Comparison of ENCODE assay signal across 27 cellular contexts in genomic region chr3:114998971-114999579, GRCh38.
"Had no signal": no experiment of that assay in that cellular context is flagged by ENCODE, and none has a peak within 500 bp of the region (broad histone marks: within the 10 kb centered on the region; RNA-seq: fewer than 3 reads in every experiment).

No MANE protein-coding gene starts in this region.

- FAIRE-seq: urothelium cell line had no signal

- H3K27me3 ChIP-seq: stomach, suprapubic skin, testis, thyroid gland, tibial artery, tibial nerve, transverse colon, upper lobe of left lung, upper lobe of right lung, uterus, vagina had no signal

- H3K4me3 ChIP-seq: stomach, suprapubic skin, testis, thoracic aorta, thyroid gland, tibial artery, tibial nerve, transverse colon, upper lobe of left lung, upper lobe of right lung, uterus, vagina had no signal

- H3K36me3 ChIP-seq: suprapubic skin, thoracic aorta, thyroid gland, transverse colon, upper lobe of left lung, upper lobe of right lung, vagina had no signal

- DNase-seq: stimulated activated CD4-positive, alpha-beta T cell treated with anti-CD3 and anti-CD28 coated beads, Interleukin-2, amount 100 ng/mL, for 48 hours; stimulated activated CD4-positive, alpha-beta T cell treated with anti-CD3 and anti-CD28 coated beads, Interleukin-4, amount 100 ng/mL, for 1 hour; stimulated activated CD4-positive, alpha-beta T cell treated with anti-CD3 and anti-CD28 coated beads, Interleukin-4, amount 100 ng/mL, for 24 hours; stimulated activated CD4-positive, alpha-beta T cell treated with anti-CD3 and anti-CD28 coated beads, Interleukin-4, amount 100 ng/mL, for 4 hours; stimulated activated CD8-positive, alpha-beta memory T cell treated with anti-CD3 and anti-CD28 coated beads, Interleukin-4, amount 100 ng/mL, for 48 hours; stimulated activated naive B cell treated with anti-CD40 and anti-IgM and Interleukin-4, amounts not matched to agents 10 μg/mL and 1 μg/mL and 100 μg/mL, for 72 hours; stimulated activated naive CD4-positive, alpha-beta T cell; stimulated activated naive CD4-positive, alpha-beta T cell treated with Interleukin-2 at 50 U/mL for 16 hours; stimulated activated naive CD8-positive, alpha-beta T cell treated with anti-CD3 and anti-CD28 coated beads, Interleukin-15, amount 100 ng/mL, for 72 hours; stimulated activated naive CD8-positive, alpha-beta T cell treated with anti-CD3 and anti-CD28 coated beads, Interleukin-15, Interleukin-2, amounts not matched to agents 100 U/mL and 50 U/mL, for 24 hours; stomach; substantia nigra; testis; thyroid gland; tibial artery; transverse colon; trophoblast cell; upper lobe of left lung; upper lobe of right lung; uterus had no signal

- H3K27ac ChIP-seq: stomach, suprapubic skin, testis, thoracic aorta, thyroid gland, tibial artery, tibial nerve, transverse colon, upper lobe of left lung, upper lobe of right lung, uterus, vagina had no signal

- ATAC-seq: stimulated activated effector memory CD8-positive, alpha-beta T cell treated with anti-CD3 and anti-CD28 coated beads, Interleukin-12 subunit alpha, Interleukin-12 subunit beta, amount 100 ng/mL, for 72 hours; stimulated activated memory B cell treated with anti-CD40 and anti-IgM and Interleukin-4, amounts not matched to agents 10 μg/mL and 1 μg/mL and 100 μg/mL, for 72 hours; stimulated activated naive B cell treated with anti-CD40 and anti-IgM and Interleukin-4, amounts not matched to agents 10 μg/mL and 1 μg/mL and 100 μg/mL, for 72 hours; stimulated activated naive CD8-positive, alpha-beta T cell treated with anti-CD3 and anti-CD28 coated beads, Interleukin-15, amount 100 ng/mL, for 72 hours; stimulated activated naive CD8-positive, alpha-beta T cell treated with anti-CD3 and anti-CD28 coated beads, Interleukin-15, Interleukin-2, amounts not matched to agents 100 U/mL and 50 U/mL, for 24 hours; upper lobe of right lung had no signal

- H3K9me3 ChIP-seq: testis, thyroid gland, upper lobe of right lung, uterus had no signal

- H3K4me1 ChIP-seq: stomach, suprapubic skin, testis, thyroid gland, transverse colon, upper lobe of left lung, upper lobe of right lung, uterus, vagina had no signal
